Comparison of ENCODE assay signal across 9 cellular contexts in the genomic region with DNA sequence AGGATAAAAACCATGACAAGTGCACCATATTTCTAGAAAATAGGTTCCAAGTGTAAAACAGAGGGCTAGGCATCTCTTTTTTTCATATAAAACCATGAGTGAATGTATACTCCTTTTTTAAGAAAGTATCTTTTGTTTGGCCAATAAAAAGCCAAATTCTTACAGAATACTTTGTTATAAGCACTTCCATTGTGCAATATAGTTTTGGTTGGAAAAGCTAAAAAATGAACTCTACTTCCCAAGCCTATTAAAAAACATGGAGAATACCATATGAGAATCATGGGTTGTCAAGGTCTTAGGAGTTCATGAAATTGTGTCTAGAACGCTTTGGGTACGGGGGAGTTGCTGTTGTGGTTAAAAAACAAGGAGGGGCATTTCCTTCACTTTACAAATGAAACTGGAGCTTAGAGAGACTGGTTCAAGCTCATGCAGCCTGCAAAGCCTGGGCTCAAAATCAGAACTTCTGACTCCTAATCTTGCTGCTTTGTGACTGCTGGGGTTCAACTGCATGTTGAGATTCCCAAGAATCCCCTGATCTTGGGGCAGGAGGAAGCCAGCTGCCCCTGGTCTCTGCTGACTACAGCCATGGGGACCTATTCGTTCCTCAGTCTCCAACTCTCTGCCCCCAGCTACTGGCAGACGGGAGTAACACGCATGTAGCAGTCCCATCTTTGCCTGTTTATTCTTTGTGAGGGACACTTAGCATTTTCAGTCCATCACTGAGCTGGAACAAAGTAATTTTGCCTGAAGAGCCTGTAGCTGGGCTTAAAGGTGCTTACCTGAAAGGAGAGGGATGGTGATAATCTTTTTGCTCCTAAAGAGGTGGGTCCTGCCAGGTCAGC.
DNase-seq lines count a peak whose midpoint lies in the region; FAIRE-seq and TF ChIP-seq lines count a peak whose summit lies in the region.
"Had no signal": no experiment of that assay in that cellular context is flagged by ENCODE, and none has a peak within 500 bp of the region (broad histone marks: within the 10 kb centered on the region; RNA-seq: fewer than 3 reads in every experiment).

No MANE protein-coding gene starts in this region.

- DNase-seq in AG04450 (ENCODE audit: low read depth, low spot score) (no peak), EL (peak; percentile 8), NCI-H146 treated with DMSO at 0.1 percent for 48 hours (lab: John Stamatoyannopoulos, UW; ENCODE audit: unreplicated experiment) (peak; percentile 24), H1 (ENCODE audit: low read depth in 1 of 2, low spot score in 2 of 2) (no peak), NCI-H510A treated with DMSO at 0.1 percent for 48 hours (lab: John Stamatoyannopoulos, UW) (no peak), urothelium cell line (ENCODE audit: low spot score) (no peak), superior temporal gyrus (ENCODE audit: extremely low spot score) (no peak), transverse colon (no peak)
- DNase-seq: adrenal gland had no signal

- H3K27me3 ChIP-seq in AG04450 (ENCODE audit: control insufficient read depth, insufficient read depth, low read length) (no peaks in the 10 kb centered on the region), H1 (replicated peaks in 1 of 4; ENCODE audit: control insufficient read depth in 3 of 4, extremely low read depth in 1 of 4, insufficient read depth in 3 of 4, low read length in 3 of 4) (no peaks in the 10 kb centered on the region), transverse colon (no peaks in the 10 kb centered on the region)
- H3K27me3 ChIP-seq: adrenal gland had no signal

- no peaks in the 10 kb centered on the region for H3K23me2 ChIP-seq in H1 (ENCODE audit: low read depth, low read length)

- peak; percentile 47 to 59 for TF ChIP-seq RAD21 in H1 (IDR thresholded peaks at IDR 0.05 in 1 of 2, conservative IDR thresholded peaks at IDR 0.05 in 1 of 2; ENCODE audit: low read depth in 2 of 2, low read length in 2 of 2)

- in situ Hi-C loops in transverse colon (cut with MboI; ENCODE audit: low pct_ligation_motif_present in 1 of 4, low pct_unique_long_range_greater_than_20kb in 1 of 4, low sequenced_read_pairs in 3 of 4) = no loop called here

- H2BK20ac ChIP-seq in H1 (ENCODE audit: low read length) = no peak overlapping the region

- TF ChIP-seq CTCF in AG04450 (IDR thresholded peaks at IDR 0.05; ENCODE audit: low read depth, low read length) (0 out of 2 replicates have a peak, but pooled peaks have one; percentile 2), H1 (IDR thresholded peaks at IDR 0.05; ENCODE audit: control extremely low read depth in 1 of 3, insufficient read depth in 1 of 3, low read depth in 1 of 3, low read length in 3 of 3) (peak in 2 of 3 experiments; percentile 18 to 54; a peak in 2 of 4 replicates), transverse colon (IDR thresholded peaks at IDR 0.05) (no peak)

- H3K27ac ChIP-seq in AG04450 (ENCODE audit: low read depth, low read length) (no peak overlapping the region), H1 (ENCODE audit: low read depth, low read length) (no peak overlapping the region), transverse colon (no peak overlapping the region)
- H3K27ac ChIP-seq: adrenal gland had no signal

- H3K9me3 ChIP-seq in AG04450 (ENCODE audit: control insufficient read depth, insufficient read depth, low read length) (no peaks in the 10 kb centered on the region), H1 (ENCODE audit: insufficient read depth in 2 of 2, low read depth in 1 of 2, low read length in 1 of 2) (no peaks in the 10 kb centered on the region), transverse colon (no peaks in the 10 kb centered on the region)
- H3K9me3 ChIP-seq: adrenal gland had no signal

- H4K5ac ChIP-seq in H1 (ENCODE audit: insufficient read length, low read depth, low read length) = no peak overlapping the region

- H3K4me1 ChIP-seq in H1 (replicated peaks in 1 of 4; ENCODE audit: control insufficient read depth in 3 of 4, insufficient read depth in 4 of 4, low read length in 3 of 4) (0 out of 7 replicates have a peak, but pooled peaks cover 0 to 2% (median 0%) of the 10 kb centered on the region in 4 experiments), transverse colon (no peaks in the 10 kb centered on the region)

- no peak overlapping the region for H3K23ac ChIP-seq in H1 (ENCODE audit: insufficient read length)

- WGBS in H1 (ENCODE audit: extremely low coverage in 1 of 2, insufficient coverage in 1 of 2, insufficient read length in 1 of 2, insufficient replicate concordance in 2 of 2, low coverage in 1 of 2, low lambda C conversion rate in 2 of 2, missing lambda C conversion rate in 1 of 2), 2 experiments = 87% methylated on average over 5 of the region's 5 CpGs; no CpG with 5 or more reads in 1 of the 2 experiments
- WGBS in transverse colon (ENCODE audit: low coverage in 1 of 2), 2 donors = 73 to 84% methylated on average over 3 to 5 of the region's 5 CpGs

- H3K9ac ChIP-seq in H1 (replicated peaks in 1 of 4; ENCODE audit: extremely low read depth in 1 of 4, low read depth in 3 of 4, low read length in 3 of 4) = no peak overlapping the region

- no peak overlapping the region for H3K4ac ChIP-seq in H1 (replicated peaks; ENCODE audit: insufficient read length, low read depth, low read length)

- no peaks in the 10 kb centered on the region for H3K79me2 ChIP-seq in H1 (ENCODE audit: control insufficient read depth in 1 of 2, insufficient read depth in 2 of 2, low read length in 2 of 2)

- no peak overlapping the region for H2BK15ac ChIP-seq in H1 (ENCODE audit: low read length)

- no peak overlapping the region for H3K56ac ChIP-seq in H1 (replicated peaks; ENCODE audit: insufficient read length, low read depth, low read length)

- no peak overlapping the region for H2BK5ac ChIP-seq in H1 (ENCODE audit: low read depth, low read length)

- no peak overlapping the region for H4K91ac ChIP-seq in H1 (replicated peaks; ENCODE audit: insufficient read length, low read length)

- no peak overlapping the region for H2AK5ac ChIP-seq in H1 (ENCODE audit: low read depth, low read length)

- H2BK12ac ChIP-seq in H1 (ENCODE audit: low read depth, low read length) = no peak overlapping the region

- no peaks in the 10 kb centered on the region for H3K79me1 ChIP-seq in H1 (ENCODE audit: low read depth, low read length)

- no peak overlapping the region for H3K18ac ChIP-seq in H1 (ENCODE audit: extremely low read depth, low read length)

- POLR2A ChIA-PET in AG04450 (lab: Yijun Ruan, JAX) (no interaction called here), H1 (lab: Charles Lee; ENCODE audit: partially characterized antibody) (no interaction called here)

- CTCF ChIA-PET in AG04450 (lab: Charles Lee) (interaction anchor here (0.6 to 1.2 kb wide), 4 partner anchors 12 to 227 kb away, joined by 3 read pairs; no protein-coding TSS in a partner anchor), H1 (lab: Charles Lee; ENCODE audit: partially characterized antibody) (interaction anchor here (0.7 to 3.2 kb wide), 12 partner anchors 11 to 325 kb away, joined by 3 to 17 read pairs (median 4); no protein-coding TSS in a partner anchor)

- no peak overlapping the region for H4K8ac ChIP-seq in H1 (ENCODE audit: extremely low read depth, insufficient read depth, low read length)

- intact Hi-C loops in transverse colon (cut with DNase I; ENCODE audit: low total_unique reads) = no loop called here

- TF ChIP-seq EP300 in H1 (IDR thresholded peaks at IDR 0.05; ENCODE audit: borderline replicate concordance in 1 of 2, low read depth in 2 of 2, low read length in 2 of 2) = no peak
- TF ChIP-seq EP300 in transverse colon (IDR thresholded peaks at IDR 0.05; ENCODE audit: low read depth) = no peak

- H3K4me3 ChIP-seq in AG04450 (ENCODE audit: low read depth, low read length) (no peak overlapping the region), H1 (ENCODE audit: extremely low read depth in 1 of 4, insufficient read depth in 2 of 4, low read depth in 3 of 4, low read length in 4 of 4) (no peak overlapping the region), transverse colon (no peak overlapping the region)
- H3K4me3 ChIP-seq: adrenal gland had no signal

- H2BK120ac ChIP-seq in H1 (replicated peaks; ENCODE audit: low read depth, low read length) = no peak overlapping the region

- H3K36me3 ChIP-seq in H1 (ENCODE audit: control insufficient read depth in 2 of 4, insufficient read depth in 4 of 4, low read length in 3 of 4) (no peaks in the 10 kb centered on the region), transverse colon (no peaks in the 10 kb centered on the region)
- H3K36me3 ChIP-seq: adrenal gland had no signal

- TF ChIP-seq POLR2A in H1 (IDR thresholded peaks at IDR 0.05; ENCODE audit: control extremely low read depth in 1 of 2, low read depth in 2 of 2, low read length in 2 of 2) (no peak), transverse colon (IDR thresholded peaks at IDR 0.05) (no peak)

- no peak overlapping the region for H3K14ac ChIP-seq in H1 (ENCODE audit: insufficient read length)

- H4K20me1 ChIP-seq in H1 (replicated peaks in 1 of 2; ENCODE audit: control insufficient read depth in 1 of 2, insufficient read depth in 2 of 2, low read length in 2 of 2) = no peaks in the 10 kb centered on the region

- H2AFZ ChIP-seq in H1 (ENCODE audit: low read length) = no peak overlapping the region

- H3K4me2 ChIP-seq in H1 (ENCODE audit: insufficient read depth in 1 of 2, low read depth in 2 of 2, low read length in 2 of 2) = no peak overlapping the region

- FAIRE-seq in H1 (lab: Jason Lieb, UNC) (no peak), urothelium cell line (lab: Jason Lieb, UNC) (no peak)

TF ChIP-seq in H1, 55 proteins besides CTCF, POLR2A, EP300 and RAD21:
- TF ChIP-seq EGR1 (IDR thresholded peaks at IDR 0.05; ENCODE audit: borderline replicate concordance, low read depth, low read length) = no peak
- no peak for TF ChIP-seq SP2 (IDR thresholded peaks at IDR 0.05; ENCODE audit: low read length)
- no peak for TF ChIP-seq EZH2 (IDR thresholded peaks at IDR 0.05; ENCODE audit: low read depth, low read length, severe bottlenecking)
- no peak for TF ChIP-seq CBX8 (IDR thresholded peaks at IDR 0.05; ENCODE audit: borderline replicate concordance, low read depth, low read length)
- TF ChIP-seq NRF1 (IDR thresholded peaks at IDR 0.05; ENCODE audit: low read depth, low read length) = no peak
- no peak for TF ChIP-seq SIRT6 (IDR thresholded peaks at IDR 0.05; ENCODE audit: low read length)
- TF ChIP-seq, protein P1, sequence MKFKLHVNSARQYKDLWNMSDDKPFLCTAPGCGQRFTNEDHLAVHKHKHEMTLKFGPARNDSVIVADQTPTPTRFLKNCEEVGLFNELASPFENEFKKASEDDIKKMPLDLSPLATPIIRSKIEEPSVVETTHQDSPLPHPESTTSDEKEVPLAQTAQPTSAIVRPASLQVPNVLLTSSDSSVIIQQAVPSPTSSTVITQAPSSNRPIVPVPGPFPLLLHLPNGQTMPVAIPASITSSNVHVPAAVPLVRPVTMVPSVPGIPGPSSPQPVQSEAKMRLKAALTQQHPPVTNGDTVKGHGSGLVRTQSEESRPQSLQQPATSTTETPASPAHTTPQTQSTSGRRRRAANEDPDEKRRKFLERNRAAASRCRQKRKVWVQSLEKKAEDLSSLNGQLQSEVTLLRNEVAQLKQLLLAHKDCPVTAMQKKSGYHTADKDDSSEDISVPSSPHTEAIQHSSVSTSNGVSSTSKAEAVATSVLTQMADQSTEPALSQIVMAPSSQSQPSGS (IDR thresholded peaks at IDR 0.05; ENCODE audit: low read length) = no peak
- TF ChIP-seq PHF8 (conservative IDR thresholded peaks at IDR 0.05; ENCODE audit: low read depth, low read length) = no peak
TF ChIP-seq in H1: peak in this region for 0.

Comparison
In these comparisons a context has a peak if more than half of its experiments do, and no peak if none do; other contexts are left out.
1. DNase-seq: peak in EL (single experiment) and NCI-H146 treated with DMSO at 0.1 percent for 48 hours (single experiment); none in AG04450 (single experiment), H1 (0 of 2), NCI-H510A treated with DMSO at 0.1 percent for 48 hours (single experiment), urothelium cell line (single experiment), superior temporal gyrus (single experiment) and transverse colon (single experiment).
2. CTCF ChIP-seq: peak in AG04450 (single experiment) and H1 (2 of 3); none in transverse colon (0 of 5).